In genomic region chr17:42683407-42684031, GRCh38 we compare ENCODE assay signal across 8 cellular contexts. TPM values are rescaled to one million over a fixed set of nuclear protein-coding genes. Genes with fewer than 3 reads are reported as not detected.
DNase-seq lines count a peak whose midpoint lies in the region; ATAC-seq lines count a peak whose summit lies in the region.
"Had no signal": no experiment of that assay in that cellular context is flagged by ENCODE, and none has a peak within 500 bp of the region (broad histone marks: within the 10 kb centered on the region; RNA-seq: fewer than 3 reads in every experiment).

No MANE protein-coding gene starts in this region.

- H3K27ac ChIP-seq in angular gyrus (ENCODE audit: low read depth, low read length) (peak overlapping the region; percentile 87), iPS DF 6.9 (ENCODE audit: low read length) (no peak overlapping the region), Karpas-422 (ENCODE audit: low read length) (no peak overlapping the region)

- peaks cover 56% of the 10 kb centered on the region for H3K4me1 Mint-ChIP-seq in stimulated activated effector memory CD8-positive, alpha-beta T cell treated with anti-CD3 and anti-CD28 coated beads, Interleukin-12 subunit alpha, Interleukin-12 subunit beta, amount 100 ng/mL, for 72 hours

- H3K36me3 ChIP-seq in H7 (replicated peaks; ENCODE audit: control insufficient read depth, insufficient read depth, low read length) (no peaks in the 10 kb centered on the region; the same call in 1 of the 2 replicates), iPS DF 6.9 (ENCODE audit: control insufficient read depth, insufficient read depth, low read length) (no peaks in the 10 kb centered on the region), Karpas-422 (ENCODE audit: insufficient read depth, low read length) (no peaks in the 10 kb centered on the region)

- WGBS in iPS DF 6.9 (ENCODE audit: insufficient coverage, insufficient read length), result no CpG with 5 or more reads among the region's 25 CpGs

- H3K79me2 ChIP-seq in Karpas-422 (ENCODE audit: low read length), result no peaks in the 10 kb centered on the region

- H3K4me3 ChIP-seq in H7 (ENCODE audit: insufficient read depth, low read depth, low read length) (peak overlapping the region; percentile 63; the same call in 1 of the 2 replicates), iPS DF 6.9 (ENCODE audit: low read length) (peak overlapping the region; percentile 54; the same call in 1 of the 2 replicates), Karpas-422 (ENCODE audit: low read length) (no peak overlapping the region)

- ATAC-seq in stimulated activated effector memory CD8-positive, alpha-beta T cell treated with anti-CD3 and anti-CD28 coated beads, Interleukin-12 subunit alpha, Interleukin-12 subunit beta, amount 100 ng/mL, for 72 hours, result no peak
- no peak for ATAC-seq in HG03354 (IDR thresholded peaks at IDR 0.05; ENCODE audit: poor library complexity, severe bottlenecking, unreplicated experiment)

- H3K9me3 Mint-ChIP-seq in stimulated activated effector memory CD8-positive, alpha-beta T cell treated with anti-CD3 and anti-CD28 coated beads, Interleukin-12 subunit alpha, Interleukin-12 subunit beta, amount 100 ng/mL, for 72 hours, result no peaks in the 10 kb centered on the region
- H3K9me3 Mint-ChIP-seq: stimulated activated naive CD8-positive, alpha-beta T cell treated with anti-CD3 and anti-CD28 coated beads, Interleukin-15, Interleukin-2, amounts not matched to agents 100 ng/mL and 50 ng/mL, for 24 hours had no signal

- H3K4me3 Mint-ChIP-seq in stimulated activated effector memory CD8-positive, alpha-beta T cell treated with anti-CD3 and anti-CD28 coated beads, Interleukin-12 subunit alpha, Interleukin-12 subunit beta, amount 100 ng/mL, for 72 hours, result peak overlapping the region; percentile 75

- peaks cover 7% of the 10 kb centered on the region for H3K36me3 Mint-ChIP-seq in stimulated activated effector memory CD8-positive, alpha-beta T cell treated with anti-CD3 and anti-CD28 coated beads, Interleukin-12 subunit alpha, Interleukin-12 subunit beta, amount 100 ng/mL, for 72 hours

- no peak overlapping the region for H2AFZ ChIP-seq in Karpas-422 (ENCODE audit: low read length)

- H3K9me3 ChIP-seq in iPS DF 6.9 (ENCODE audit: control insufficient read depth, insufficient read depth, low read length) (no peaks in the 10 kb centered on the region), Karpas-422 (ENCODE audit: low read length) (no peaks in the 10 kb centered on the region)

- H4K20me1 ChIP-seq in Karpas-422 (ENCODE audit: insufficient read depth, low read depth, low read length), result no peaks in the 10 kb centered on the region

- DNase-seq in H7, result peak; percentile 81
- no peak for DNase-seq in iPS DF 6.9 (ENCODE audit: low read depth, low spot score)
- DNase-seq in stimulated activated effector memory CD8-positive, alpha-beta T cell treated with anti-CD3 and anti-CD28 coated beads, Interleukin-12 subunit alpha, Interleukin-12 subunit beta, amount 100 ng/mL, for 72 hours (ENCODE audit: low spot score in 2 of 2), result no peak
- no peak for DNase-seq in NCI-H69 (lab: John Stamatoyannopoulos, UW)
- DNase-seq in Karpas-422, result no peak

- H3K9ac ChIP-seq in Karpas-422 (ENCODE audit: low read length), result no peak overlapping the region

- H3K4me2 ChIP-seq in Karpas-422 (ENCODE audit: low read depth, low read length, poor library complexity, severe bottlenecking), result no peak overlapping the region

- peaks cover 13% of the 10 kb centered on the region for H3K4me1 ChIP-seq in iPS DF 6.9 (ENCODE audit: control insufficient read depth, insufficient read depth, low read length)
- H3K4me1 ChIP-seq in Karpas-422 (ENCODE audit: low read length), result peaks cover 20% of the 10 kb centered on the region

- no peaks in the 10 kb centered on the region for H3K9me2 ChIP-seq in Karpas-422 (replicated peaks; ENCODE audit: insufficient read depth, low read length)

- H3K27ac Mint-ChIP-seq in stimulated activated effector memory CD8-positive, alpha-beta T cell treated with anti-CD3 and anti-CD28 coated beads, Interleukin-12 subunit alpha, Interleukin-12 subunit beta, amount 100 ng/mL, for 72 hours, result no peak overlapping the region
- H3K27ac Mint-ChIP-seq: stimulated activated naive CD8-positive, alpha-beta T cell treated with anti-CD3 and anti-CD28 coated beads, Interleukin-15, Interleukin-2, amounts not matched to agents 100 ng/mL and 50 ng/mL, for 24 hours had no signal

- H3K27me3 ChIP-seq in H7 (ENCODE audit: control insufficient read depth, insufficient read depth, low read length) (peaks cover 23% of the 10 kb centered on the region), iPS DF 6.9 (ENCODE audit: control insufficient read depth, insufficient read depth, low read length) (peaks cover 2% of the 10 kb centered on the region; the same call in 1 of the 2 replicates), Karpas-422 (ENCODE audit: low read length) (no peaks in the 10 kb centered on the region)

RNA-seq across cellular contexts. Expression of gene CNTNAP1, which starts 1.2 kb away (rescaled TPM):
- 6.1 and 12.0 TPM in 2 replicates for total RNA-seq in H7 (2014; rRNA removed; shearing (Covaris generic))
- 0.19 and 0.65 TPM in 2 replicates for total RNA-seq in Karpas-422 (2014; rRNA removed; shearing (Covaris generic); ENCODE audit: low replicate concordance)

RNA-seq across cellular contexts. Expression of gene CCR10, which starts 1.9 kb away (rescaled TPM):
- 4.8 and 6.2 TPM in 2 replicates for total RNA-seq in H7 (2014; rRNA removed; shearing (Covaris generic))
- total RNA-seq in Karpas-422 (2014; rRNA removed; shearing (Covaris generic); ENCODE audit: low replicate concordance), result 0.22 TPM in 1 of 2 replicates, not detected in the other

RNA-seq across cellular contexts. Expression of gene PLEKHH3, which starts 6.7 kb away (rescaled TPM):
- 37.2 and 47.2 TPM in 2 replicates for total RNA-seq in H7 (2014; rRNA removed; shearing (Covaris generic))
- 6.7 and 7.0 TPM in 2 replicates for total RNA-seq in Karpas-422 (2014; rRNA removed; shearing (Covaris generic); ENCODE audit: low replicate concordance)

RNA-seq across cellular contexts. Expression of gene TUBG2, which starts 24.4 kb away (rescaled TPM):
- total RNA-seq in H7 (2014; rRNA removed; shearing (Covaris generic)), result 15.0 and 20.5 TPM in 2 replicates
- 15.3 and 17.5 TPM in 2 replicates for total RNA-seq in Karpas-422 (2014; rRNA removed; shearing (Covaris generic); ENCODE audit: low replicate concordance)
